ENCODE assay signal across 1 cellular context in genomic region chr20:25195014-25195961, GRCh38.
TF ChIP-seq lines count a peak whose summit lies in the region.

Gene ENTPD6 (plus strand): TSS chr20:25195712. CDS start chr20:25206537, 10,825 bp downstream.

TF ChIP-seq in HepG2, 621 proteins besides CTCF, POLR2A, EP300 and RAD21 (continued from another document and continues in another):
- TF ChIP-seq, protein P1, sequence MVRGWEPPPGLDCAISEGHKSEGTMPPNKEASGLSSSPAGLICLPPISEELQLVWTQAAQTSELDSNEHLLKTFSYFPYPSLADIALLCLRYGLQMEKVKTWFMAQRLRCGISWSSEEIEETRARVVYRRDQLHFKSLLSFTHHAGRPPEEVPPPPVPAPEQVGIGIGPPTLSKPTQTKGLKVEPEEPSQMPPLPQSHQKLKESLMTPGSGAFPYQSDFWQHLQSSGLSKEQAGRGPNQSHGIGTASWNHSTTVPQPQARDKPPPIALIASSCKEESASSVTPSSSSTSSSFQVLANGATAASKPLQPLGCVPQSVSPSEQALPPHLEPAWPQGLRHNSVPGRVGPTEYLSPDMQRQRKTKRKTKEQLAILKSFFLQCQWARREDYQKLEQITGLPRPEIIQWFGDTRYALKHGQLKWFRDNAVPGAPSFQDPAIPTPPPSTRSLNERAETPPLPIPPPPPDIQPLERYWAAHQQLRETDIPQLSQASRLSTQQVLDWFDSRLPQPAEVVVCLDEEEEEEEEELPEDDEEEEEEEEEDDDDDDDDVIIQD (CRISPR knock-in tag; IDR thresholded peaks at IDR 0.05; ENCODE audit: low read depth): 0 out of 2 replicates have a peak, but pooled peaks have one; percentile 24
- peak; percentile 93 for TF ChIP-seq MED8 (CRISPR knock-in tag; IDR thresholded peaks at IDR 0.05; ENCODE audit: insufficient replicate concordance)
- TF ChIP-seq ZIK1 (CRISPR knock-in tag; IDR thresholded peaks at IDR 0.05; ENCODE audit: borderline replicate concordance, low read depth): peak; percentile 86
- no peak for TF ChIP-seq ZKSCAN5 (CRISPR knock-in tag; IDR thresholded peaks at IDR 0.05)
- 0 out of 2 replicates have a peak, but pooled peaks have one; percentile 51 for TF ChIP-seq THAP7 (CRISPR knock-in tag; IDR thresholded peaks at IDR 0.05)
- no peak for TF ChIP-seq ZNF24 (IDR thresholded peaks at IDR 0.05)
- TF ChIP-seq, protein P2, sequence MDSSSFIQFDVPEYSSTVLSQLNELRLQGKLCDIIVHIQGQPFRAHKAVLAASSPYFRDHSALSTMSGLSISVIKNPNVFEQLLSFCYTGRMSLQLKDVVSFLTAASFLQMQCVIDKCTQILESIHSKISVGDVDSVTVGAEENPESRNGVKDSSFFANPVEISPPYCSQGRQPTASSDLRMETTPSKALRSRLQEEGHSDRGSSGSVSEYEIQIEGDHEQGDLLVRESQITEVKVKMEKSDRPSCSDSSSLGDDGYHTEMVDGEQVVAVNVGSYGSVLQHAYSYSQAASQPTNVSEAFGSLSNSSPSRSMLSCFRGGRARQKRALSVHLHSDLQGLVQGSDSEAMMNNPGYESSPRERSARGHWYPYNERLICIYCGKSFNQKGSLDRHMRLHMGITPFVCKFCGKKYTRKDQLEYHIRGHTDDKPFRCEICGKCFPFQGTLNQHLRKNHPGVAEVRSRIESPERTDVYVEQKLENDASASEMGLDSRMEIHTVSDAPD (CRISPR knock-in tag; IDR thresholded peaks at IDR 0.05): no peak; the same call in 1 of the 2 replicates
- no peak for TF ChIP-seq RBM39 (IDR thresholded peaks at IDR 0.05; ENCODE audit: low read depth, low read length, poor library complexity, severe bottlenecking)
- TF ChIP-seq RCOR2 (CRISPR knock-in tag; IDR thresholded peaks at IDR 0.05): peak; percentile 37; the same call in 1 of the 2 replicates
- no peak for TF ChIP-seq NCOA1 (CRISPR knock-in tag; IDR thresholded peaks at IDR 0.05)
- no peak for TF ChIP-seq CEBPB (IDR thresholded peaks at IDR 0.05; ENCODE audit: borderline replicate concordance, low read depth, low read length)
- TF ChIP-seq, protein P3, sequence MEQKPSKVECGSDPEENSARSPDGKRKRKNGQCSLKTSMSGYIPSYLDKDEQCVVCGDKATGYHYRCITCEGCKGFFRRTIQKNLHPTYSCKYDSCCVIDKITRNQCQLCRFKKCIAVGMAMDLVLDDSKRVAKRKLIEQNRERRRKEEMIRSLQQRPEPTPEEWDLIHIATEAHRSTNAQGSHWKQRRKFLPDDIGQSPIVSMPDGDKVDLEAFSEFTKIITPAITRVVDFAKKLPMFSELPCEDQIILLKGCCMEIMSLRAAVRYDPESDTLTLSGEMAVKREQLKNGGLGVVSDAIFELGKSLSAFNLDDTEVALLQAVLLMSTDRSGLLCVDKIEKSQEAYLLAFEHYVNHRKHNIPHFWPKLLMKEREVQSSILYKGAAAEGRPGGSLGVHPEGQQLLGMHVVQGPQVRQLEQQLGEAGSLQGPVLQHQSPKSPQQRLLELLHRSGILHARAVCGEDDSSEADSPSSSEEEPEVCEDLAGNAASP (CRISPR knock-in tag; IDR thresholded peaks at IDR 0.05; ENCODE audit: borderline replicate concordance): peak; percentile 62; the same call in 1 of the 2 replicates
- TF ChIP-seq, protein P4, sequence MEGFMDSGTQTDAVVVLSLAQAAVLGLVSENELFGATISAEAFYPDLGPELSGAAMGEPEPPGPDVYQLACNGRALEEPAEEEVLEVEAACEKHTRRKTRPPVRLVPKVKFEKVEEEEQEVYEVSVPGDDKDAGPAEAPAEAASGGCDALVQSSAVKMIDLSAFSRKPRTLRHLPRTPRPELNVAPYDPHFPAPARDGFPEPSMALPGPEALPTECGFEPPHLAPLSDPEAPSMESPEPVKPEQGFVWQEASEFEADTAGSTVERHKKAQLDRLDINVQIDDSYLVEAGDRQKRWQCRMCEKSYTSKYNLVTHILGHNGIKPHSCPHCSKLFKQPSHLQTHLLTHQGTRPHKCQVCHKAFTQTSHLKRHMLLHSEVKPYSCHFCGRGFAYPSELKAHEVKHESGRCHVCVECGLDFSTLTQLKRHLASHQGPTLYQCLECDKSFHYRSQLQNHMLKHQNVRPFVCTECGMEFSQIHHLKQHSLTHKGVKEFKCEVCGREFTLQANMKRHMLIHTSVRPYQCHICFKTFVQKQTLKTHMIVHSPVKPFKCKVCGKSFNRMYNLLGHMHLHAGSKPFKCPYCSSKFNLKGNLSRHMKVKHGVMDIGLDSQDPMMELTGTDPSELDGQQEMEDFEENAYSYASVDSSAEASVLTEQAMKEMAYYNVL (CRISPR knock-in tag; IDR thresholded peaks at IDR 0.05; ENCODE audit: borderline replicate concordance): peak; percentile 64
- peak; percentile 79; the same call in 1 of the 2 replicates for TF ChIP-seq TOPORS (CRISPR knock-in tag; IDR thresholded peaks at IDR 0.05)
- peak; percentile 67; the same call in 1 of the 2 replicates for TF ChIP-seq LBX2 (CRISPR knock-in tag; IDR thresholded peaks at IDR 0.05; ENCODE audit: borderline replicate concordance)
- TF ChIP-seq CREM (IDR thresholded peaks at IDR 0.05): peak; percentile 49; the same call in 1 of the 2 replicates
- peak; percentile 76 for TF ChIP-seq CREM (CRISPR knock-in tag; IDR thresholded peaks at IDR 0.05)
- TF ChIP-seq PATZ1 (CRISPR knock-in tag; IDR thresholded peaks at IDR 0.05): peak; percentile 97
- 0 out of 2 replicates have a peak, but pooled peaks have one; percentile 22 for TF ChIP-seq HIC2 (CRISPR knock-in tag; IDR thresholded peaks at IDR 0.05; ENCODE audit: low read depth)
- TF ChIP-seq, protein P5, sequence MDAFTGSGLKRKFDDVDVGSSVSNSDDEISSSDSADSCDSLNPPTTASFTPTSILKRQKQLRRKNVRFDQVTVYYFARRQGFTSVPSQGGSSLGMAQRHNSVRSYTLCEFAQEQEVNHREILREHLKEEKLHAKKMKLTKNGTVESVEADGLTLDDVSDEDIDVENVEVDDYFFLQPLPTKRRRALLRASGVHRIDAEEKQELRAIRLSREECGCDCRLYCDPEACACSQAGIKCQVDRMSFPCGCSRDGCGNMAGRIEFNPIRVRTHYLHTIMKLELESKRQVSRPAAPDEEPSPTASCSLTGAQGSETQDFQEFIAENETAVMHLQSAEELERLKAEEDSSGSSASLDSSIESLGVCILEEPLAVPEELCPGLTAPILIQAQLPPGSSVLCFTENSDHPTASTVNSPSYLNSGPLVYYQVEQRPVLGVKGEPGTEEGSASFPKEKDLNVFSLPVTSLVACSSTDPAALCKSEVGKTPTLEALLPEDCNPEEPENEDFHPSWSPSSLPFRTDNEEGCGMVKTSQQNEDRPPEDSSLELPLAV (CRISPR knock-in tag; conservative IDR thresholded peaks at IDR 0.05; ENCODE audit: low read depth): no peak
- TF ChIP-seq, protein P6, sequence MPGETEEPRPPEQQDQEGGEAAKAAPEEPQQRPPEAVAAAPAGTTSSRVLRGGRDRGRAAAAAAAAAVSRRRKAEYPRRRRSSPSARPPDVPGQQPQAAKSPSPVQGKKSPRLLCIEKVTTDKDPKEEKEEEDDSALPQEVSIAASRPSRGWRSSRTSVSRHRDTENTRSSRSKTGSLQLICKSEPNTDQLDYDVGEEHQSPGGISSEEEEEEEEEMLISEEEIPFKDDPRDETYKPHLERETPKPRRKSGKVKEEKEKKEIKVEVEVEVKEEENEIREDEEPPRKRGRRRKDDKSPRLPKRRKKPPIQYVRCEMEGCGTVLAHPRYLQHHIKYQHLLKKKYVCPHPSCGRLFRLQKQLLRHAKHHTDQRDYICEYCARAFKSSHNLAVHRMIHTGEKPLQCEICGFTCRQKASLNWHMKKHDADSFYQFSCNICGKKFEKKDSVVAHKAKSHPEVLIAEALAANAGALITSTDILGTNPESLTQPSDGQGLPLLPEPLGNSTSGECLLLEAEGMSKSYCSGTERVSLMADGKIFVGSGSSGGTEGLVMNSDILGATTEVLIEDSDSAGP (CRISPR knock-in tag; IDR thresholded peaks at IDR 0.05; ENCODE audit: borderline replicate concordance): no peak; the same call in 1 of the 2 replicates
- TF ChIP-seq IKZF4 (CRISPR knock-in tag; IDR thresholded peaks at IDR 0.05; ENCODE audit: borderline replicate concordance, low read depth, not compliant biosample characterization): no peak
- peak; percentile 92 for TF ChIP-seq BHLHE40 (IDR thresholded peaks at IDR 0.05; ENCODE audit: low read length)
- TF ChIP-seq ZNF44 (CRISPR knock-in tag; IDR thresholded peaks at IDR 0.05): no peak; the same call in 1 of the 2 replicates
- peak; percentile 10; the same call in 1 of the 2 replicates for TF ChIP-seq NCOA2 (CRISPR knock-in tag; IDR thresholded peaks at IDR 0.05)
- TF ChIP-seq MEIS2 (CRISPR knock-in tag; IDR thresholded peaks at IDR 0.05): no peak
- TF ChIP-seq RXRA (CRISPR knock-in tag; IDR thresholded peaks at IDR 0.05): no peak; the same call in none of the 2 replicates
- TF ChIP-seq SOX6 (IDR thresholded peaks at IDR 0.05): no peak
- peak; percentile 27; the same call in 1 of the 2 replicates for TF ChIP-seq SOX6 (CRISPR knock-in tag; IDR thresholded peaks at IDR 0.05)
- TF ChIP-seq HNRNPK (IDR thresholded peaks at IDR 0.05; ENCODE audit: low read depth, low read length, poor library complexity, severe bottlenecking): peak; percentile 68
- peak; percentile 49; the same call in 1 of the 2 replicates for TF ChIP-seq NCOR1 (IDR thresholded peaks at IDR 0.05; ENCODE audit: borderline replicate concordance, low read length)
- peak; percentile 77; the same call in 1 of the 2 replicates for TF ChIP-seq ZNF83 (CRISPR knock-in tag; IDR thresholded peaks at IDR 0.05; ENCODE audit: borderline replicate concordance)
- peak; percentile 96 for TF ChIP-seq NR0B2 (CRISPR knock-in tag; IDR thresholded peaks at IDR 0.05)
- TF ChIP-seq ZNF749 (CRISPR knock-in tag; IDR thresholded peaks at IDR 0.05; ENCODE audit: borderline replicate concordance): peak; percentile 10; the same call in 1 of the 2 replicates
- TF ChIP-seq HMG20A (CRISPR knock-in tag; IDR thresholded peaks at IDR 0.05; ENCODE audit: borderline replicate concordance): no peak
- TF ChIP-seq NFATC3 (CRISPR knock-in tag; IDR thresholded peaks at IDR 0.05): no peak
- TF ChIP-seq SMAD3 (CRISPR knock-in tag; IDR thresholded peaks at IDR 0.05): peak; percentile 62
- TF ChIP-seq ZNF570 (CRISPR knock-in tag; IDR thresholded peaks at IDR 0.05; ENCODE audit: borderline replicate concordance): peak; percentile 77; the same call in 1 of the 2 replicates
- no peak for TF ChIP-seq FOXM1 (CRISPR knock-in tag; IDR thresholded peaks at IDR 0.05)
- TF ChIP-seq, protein P7, sequence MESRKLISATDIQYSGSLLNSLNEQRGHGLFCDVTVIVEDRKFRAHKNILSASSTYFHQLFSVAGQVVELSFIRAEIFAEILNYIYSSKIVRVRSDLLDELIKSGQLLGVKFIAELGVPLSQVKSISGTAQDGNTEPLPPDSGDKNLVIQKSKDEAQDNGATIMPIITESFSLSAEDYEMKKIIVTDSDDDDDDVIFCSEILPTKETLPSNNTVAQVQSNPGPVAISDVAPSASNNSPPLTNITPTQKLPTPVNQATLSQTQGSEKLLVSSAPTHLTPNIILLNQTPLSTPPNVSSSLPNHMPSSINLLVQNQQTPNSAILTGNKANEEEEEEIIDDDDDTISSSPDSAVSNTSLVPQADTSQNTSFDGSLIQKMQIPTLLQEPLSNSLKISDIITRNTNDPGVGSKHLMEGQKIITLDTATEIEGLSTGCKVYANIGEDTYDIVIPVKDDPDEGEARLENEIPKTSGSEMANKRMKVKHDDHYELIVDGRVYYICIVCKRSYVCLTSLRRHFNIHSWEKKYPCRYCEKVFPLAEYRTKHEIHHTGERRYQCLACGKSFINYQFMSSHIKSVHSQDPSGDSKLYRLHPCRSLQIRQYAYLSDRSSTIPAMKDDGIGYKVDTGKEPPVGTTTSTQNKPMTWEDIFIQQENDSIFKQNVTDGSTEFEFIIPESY (CRISPR knock-in tag; IDR thresholded peaks at IDR 0.05): peak; percentile 15; the same call in 1 of the 2 replicates
- no peak; the same call in 1 of the 2 replicates for TF ChIP-seq ZNF136 (CRISPR knock-in tag; IDR thresholded peaks at IDR 0.05; ENCODE audit: low read depth)
- TF ChIP-seq TP53 (CRISPR knock-in tag; conservative IDR thresholded peaks at IDR 0.05): no peak; the same call in 1 of the 2 replicates
- no peak; the same call in 1 of the 2 replicates for TF ChIP-seq BRD4 (CRISPR knock-in tag; IDR thresholded peaks at IDR 0.05)
- no peak; the same call in none of the 2 replicates for TF ChIP-seq ZFP1 (CRISPR knock-in tag; IDR thresholded peaks at IDR 0.05)
- TF ChIP-seq TOE1 (CRISPR knock-in tag; IDR thresholded peaks at IDR 0.05): no peak
- no peak for TF ChIP-seq ZNF562 (CRISPR knock-in tag; IDR thresholded peaks at IDR 0.05; ENCODE audit: borderline replicate concordance)
